In genomic region chr1:246095441-246095840, GRCh38 we compare ENCODE assay signal across 32 cellular contexts.
"Had no signal": no experiment of that assay in that cellular context is flagged by ENCODE, and none has a peak within 500 bp of the region (broad histone marks: within the 10 kb centered on the region; RNA-seq: fewer than 3 reads in every experiment).

No MANE protein-coding gene starts in this region.

- H3K4me3 ChIP-seq: adrenal gland, body of pancreas, esophagus muscularis mucosa, gastrocnemius medialis had no signal

- H3K27me3 Mint-ChIP-seq: activated B cell treated with CpG ODN at 0.5 μM for 24 hours; activated CD4-positive, alpha-beta memory T cell treated with anti-CD3 and anti-CD28 coated beads for 36 hours; activated CD4-positive, alpha-beta T cell treated with anti-CD3 and anti-CD28 coated beads, Interleukin-2, amount 10 ng/mL, durations not matched to agents 24 days and 14 days; activated naive CD4-positive, alpha-beta T cell treated with anti-CD3 and anti-CD28 coated beads, Interleukin-2, amount 50 U/mL, for 24 hours; activated naive CD8-positive, alpha-beta T cell treated with anti-CD3 and anti-CD28 coated beads for 36 hours; activated naive CD8-positive, alpha-beta T cell treated with anti-CD3 and anti-CD28 coated beads, Interleukin-2, amount 50 U/mL, for 24 hours; effector memory CD8-positive, alpha-beta T cell; T-helper 17 cell had no signal

- H3K36me3 ChIP-seq: adrenal gland, esophagus muscularis mucosa, gastrocnemius medialis, WERI-Rb-1 had no signal

- H3K27ac Mint-ChIP-seq: activated B cell treated with CpG ODN at 0.5 μM for 24 hours; activated CD4-positive, alpha-beta memory T cell treated with anti-CD3 and anti-CD28 coated beads for 36 hours; activated CD4-positive, alpha-beta T cell treated with anti-CD3 and anti-CD28 coated beads, Interleukin-2, amount 10 ng/mL, durations not matched to agents 24 days and 14 days; activated naive CD4-positive, alpha-beta T cell treated with anti-CD3 and anti-CD28 coated beads for 36 hours; activated naive CD4-positive, alpha-beta T cell treated with anti-CD3 and anti-CD28 coated beads, Interleukin-2, amount 50 U/mL, for 24 hours; activated naive CD8-positive, alpha-beta T cell treated with anti-CD3 and anti-CD28 coated beads for 36 hours; activated naive CD8-positive, alpha-beta T cell treated with anti-CD3 and anti-CD28 coated beads, Interleukin-2, amount 50 U/mL, for 24 hours; activated T-helper 1 cell treated with anti-CD3 and anti-CD28 coated beads, Interleukin-12 subunit alpha, Interleukin-12 subunit beta, Interleukin-2, Interleukin-4 antibody, amounts not matched to agents 30 ng/mL and 10 ng/mL and 1 ng/mL, durations not matched to agents 14 hours and 24 hours and 36 hours; activated T-helper 2 cell treated with anti-CD3 and anti-CD28 coated beads, Interferon-gamma antibody, Interleukin-2, Interleukin-4, amounts not matched to agents 10 μg/mL and 5 μg/mL and 100 μg/mL, durations not matched to agents 14 hours and 24 hours and 36 hours; effector memory CD8-positive, alpha-beta T cell; T-helper 17 cell; T-helper 2 cell treated with Interferon-gamma antibody and Interleukin-4, amounts not matched to agents 5 μg/mL and 100 μg/mL, for 36 hours had no signal

- ATAC-seq: activated CD4-positive, CD25-positive, alpha-beta regulatory T cell treated with anti-CD3 and anti-CD28 coated beads, Interleukin-2, amount 50 U/mL, for 24 hours; activated naive CD8-positive, alpha-beta T cell treated with anti-CD3 and anti-CD28 coated beads, Interleukin-2, amount 50 U/mL, for 24 hours; body of pancreas; effector memory CD8-positive, alpha-beta T cell; foreskin keratinocyte; gastrocnemius medialis; T-helper 17 cell had no signal

- DNase-seq: activated B cell treated with CpG ODN at 0.5 μM for 24 hours; activated CD4-positive, alpha-beta memory T cell treated with anti-CD3 and anti-CD28 coated beads for 36 hours; activated CD4-positive, alpha-beta T cell treated with anti-CD3 and anti-CD28 coated beads, Interleukin-2, amount 10 ng/mL, durations not matched to agents 24 days and 14 days; activated CD8-positive, alpha-beta memory T cell treated with anti-CD3 and anti-CD28 coated beads for 24 hours; activated effector memory CD4-positive, alpha-beta T cell treated with anti-CD3 and anti-CD28 coated beads, Interleukin-2, amount 50 U/mL, for 16 hours; activated naive CD4-positive, alpha-beta T cell treated with anti-CD3 and anti-CD28 coated beads for 36 hours; activated naive CD8-positive, alpha-beta T cell treated with anti-CD3 and anti-CD28 coated beads for 36 hours; activated naive CD8-positive, alpha-beta T cell treated with anti-CD3 and anti-CD28 coated beads, Interleukin-2, amount 50 U/mL, for 24 hours; activated T-cell treated with anti-CD3 and anti-CD28 coated beads, Interleukin-2, amount 50 U/mL, for 1 hour; activated T-cell treated with anti-CD3 and anti-CD28 coated beads, Interleukin-2, amount 50 U/mL, for 48 hours; adrenal gland; amygdala; aorta; body of pancreas; caudate nucleus; cortex of kidney; dermis blood vessel endothelial cell; effector CD4-positive, alpha-beta T cell; effector memory CD8-positive, alpha-beta T cell; erythroblast; foreskin keratinocyte; gastrocnemius medialis; T-helper 1 cell; T-helper 17 cell; T1000; WERI-Rb-1 had no signal

- H3K27ac ChIP-seq: adrenal gland, body of pancreas, esophagus muscularis mucosa, foreskin keratinocyte, gastrocnemius medialis, WERI-Rb-1 had no signal

- H3K9me3 Mint-ChIP-seq: activated naive CD4-positive, alpha-beta T cell treated with anti-CD3 and anti-CD28 coated beads, Interleukin-2, amount 50 U/mL, for 24 hours had no signal

- H3K4me1 Mint-ChIP-seq: activated B cell treated with CpG ODN at 0.5 μM for 24 hours; activated naive CD4-positive, alpha-beta T cell treated with anti-CD3 and anti-CD28 coated beads, Interleukin-2, amount 50 U/mL, for 24 hours; activated naive CD8-positive, alpha-beta T cell treated with anti-CD3 and anti-CD28 coated beads, Interleukin-2, amount 50 U/mL, for 24 hours; T-helper 17 cell had no signal

- H3K9me3 ChIP-seq: adrenal gland, body of pancreas, esophagus muscularis mucosa, gastrocnemius medialis had no signal

- H3K4me1 ChIP-seq: adrenal gland, body of pancreas, foreskin keratinocyte had no signal

- H3K4me3 Mint-ChIP-seq: activated B cell treated with CpG ODN at 0.5 μM for 24 hours; activated CD4-positive, alpha-beta memory T cell treated with anti-CD3 and anti-CD28 coated beads for 36 hours; activated CD4-positive, alpha-beta T cell treated with anti-CD3 and anti-CD28 coated beads, Interleukin-2, amount 10 ng/mL, durations not matched to agents 24 days and 14 days; activated naive CD4-positive, alpha-beta T cell treated with anti-CD3 and anti-CD28 coated beads for 36 hours; activated naive CD4-positive, alpha-beta T cell treated with anti-CD3 and anti-CD28 coated beads, Interleukin-2, amount 50 U/mL, for 24 hours; activated naive CD8-positive, alpha-beta T cell treated with anti-CD3 and anti-CD28 coated beads for 36 hours; activated naive CD8-positive, alpha-beta T cell treated with anti-CD3 and anti-CD28 coated beads, Interleukin-2, amount 50 U/mL, for 24 hours; activated T-helper 1 cell treated with anti-CD3 and anti-CD28 coated beads, Interleukin-12 subunit alpha, Interleukin-12 subunit beta, Interleukin-2, Interleukin-4 antibody, amounts not matched to agents 30 ng/mL and 10 ng/mL and 1 ng/mL, durations not matched to agents 14 hours and 24 hours and 36 hours; effector memory CD8-positive, alpha-beta T cell; T-helper 17 cell; T-helper 2 cell treated with Interferon-gamma antibody and Interleukin-4, amounts not matched to agents 5 μg/mL and 100 μg/mL, for 36 hours had no signal

- H3K27me3 ChIP-seq: adrenal gland, body of pancreas, esophagus muscularis mucosa, foreskin keratinocyte, gastrocnemius medialis had no signal
